ENCODE assay signal across 9 cellular contexts in genomic region chr11:47249378-47249715, GRCh38. TPM values are rescaled to one million over a fixed set of nuclear protein-coding genes. Genes with fewer than 3 reads are reported as not detected.
DNase-seq lines count a peak whose midpoint lies in the region; ATAC-seq, FAIRE-seq and TF ChIP-seq lines count a peak whose summit lies in the region.
"Had no signal": no experiment of that assay in that cellular context is flagged by ENCODE, and none has a peak within 500 bp of the region (broad histone marks: within the 10 kb centered on the region; RNA-seq: fewer than 3 reads in every experiment).

No MANE protein-coding gene starts in this region.

- intact Hi-C loops in left colon (cut with DNase I, micrococcal nuclease) = no loop called here

- no peaks in the 10 kb centered on the region for H3K9me3 ChIP-seq in MG63
- no peaks in the 10 kb centered on the region for H3K9me3 ChIP-seq in duodenal mucosa (ENCODE audit: control insufficient read depth in 1 of 2, low read length in 2 of 2)

- ATAC-seq in natural killer cell treated with Interleukin-12 subunit alpha and Interleukin-12 subunit beta and Interleukin-15 and Interleukin-18, amount 100 ng/mL, for 72 hours = no peak
- ATAC-seq in GM18511 (IDR thresholded peaks at IDR 0.05; ENCODE audit: unreplicated experiment) = no peak
- ATAC-seq in left colon = no peak

- peaks cover 36 to 42% of the 10 kb centered on the region in 2 donors for H3K4me1 ChIP-seq in duodenal mucosa (ENCODE audit: control insufficient read depth in 1 of 2, insufficient read depth in 2 of 2, low read length in 2 of 2)

- H3K27ac ChIP-seq in duodenal mucosa (ENCODE audit: low read depth, low read length) = peak overlapping the region; percentile 80

- no peak for FAIRE-seq in frontal cortex (lab: Jason Lieb, UNC)
- FAIRE-seq: islet of Langerhans had no signal

- H3K36me3 ChIP-seq in MG63 (peaks cover 5% of the 10 kb centered on the region), duodenal mucosa (ENCODE audit: control insufficient read depth in 1 of 2, insufficient read depth in 2 of 2, low read length in 2 of 2) (peaks cover 16 to 17% of the 10 kb centered on the region in 2 donors)

- H3K27me3 Mint-ChIP-seq in natural killer cell treated with Interleukin-12 subunit alpha and Interleukin-12 subunit beta and Interleukin-15 and Interleukin-18, amount 100 ng/mL, for 72 hours = no peaks in the 10 kb centered on the region

- H3K4me3 ChIP-seq in AG10803 (ENCODE audit: low read length) = peak overlapping the region; percentile 98
- H3K4me3 ChIP-seq in MG63 = peak overlapping the region; percentile 76
- peak overlapping the region; percentile 96 to 99 for H3K4me3 ChIP-seq in duodenal mucosa (ENCODE audit: low read depth in 1 of 2, low read length in 2 of 2)

- H3K27me3 ChIP-seq in MG63 (no peaks in the 10 kb centered on the region), duodenal mucosa (ENCODE audit: control insufficient read depth in 1 of 2, insufficient read depth in 2 of 2, low read length in 2 of 2) (no peaks in the 10 kb centered on the region)

- peak overlapping the region; percentile 96 for H3K4me3 Mint-ChIP-seq in natural killer cell treated with Interleukin-12 subunit alpha and Interleukin-12 subunit beta and Interleukin-15 and Interleukin-18, amount 100 ng/mL, for 72 hours

- H3K9ac ChIP-seq in duodenal mucosa (ENCODE audit: low read depth in 1 of 2, low read length in 2 of 2) = peak overlapping the region; percentile 88 to 98

- TF ChIP-seq CTCF in AG10803 (conservative IDR thresholded peaks at IDR 0.05; ENCODE audit: low read length) = no peak

- no peaks in the 10 kb centered on the region for H3K36me3 Mint-ChIP-seq in natural killer cell treated with Interleukin-12 subunit alpha and Interleukin-12 subunit beta and Interleukin-15 and Interleukin-18, amount 100 ng/mL, for 72 hours

- DNase-seq in AG10803 (ENCODE audit: low read depth) (no peak), MG63 (no peak), frontal cortex (ENCODE audit: low spot score in 2 of 2) (no peak), NCI-H1930 (lab: John Stamatoyannopoulos, UW) (no peak), left colon (no peak)
- no peak for DNase-seq in natural killer cell treated with Interleukin-12 subunit alpha and Interleukin-12 subunit beta and Interleukin-15 and Interleukin-18, amount 100 ng/mL, for 72 hours (ENCODE audit: low spot score)

- no peaks in the 10 kb centered on the region for H3K9me3 Mint-ChIP-seq in natural killer cell treated with Interleukin-12 subunit alpha and Interleukin-12 subunit beta and Interleukin-15 and Interleukin-18, amount 100 ng/mL, for 72 hours

- peak overlapping the region; percentile 94 to 99 for H3K27ac Mint-ChIP-seq in natural killer cell treated with Interleukin-12 subunit alpha and Interleukin-12 subunit beta and Interleukin-15 and Interleukin-18, amount 100 ng/mL, for 72 hours

- peaks cover 18 to 27% of the 10 kb centered on the region in 2 donors for H3K4me1 Mint-ChIP-seq in natural killer cell treated with Interleukin-12 subunit alpha and Interleukin-12 subunit beta and Interleukin-15 and Interleukin-18, amount 100 ng/mL, for 72 hours (ENCODE audit: low read depth in 2 of 2)

RNA-seq across cellular contexts. Expression of gene ACP2, which starts 0.7 kb away (rescaled TPM):
- 9.6 and 42.7 TPM in 2 replicates for total RNA-seq in MG63 (2014; rRNA removed; shearing (Covaris generic); ENCODE audit: low replicate concordance)
- total RNA-seq in natural killer cell treated with Interleukin-12 subunit alpha and Interleukin-12 subunit beta and Interleukin-15 and Interleukin-18, amount 100 ng/mL, for 72 hours = 10 to 100 TPM; 27.3 to 33.3 TPM
- total RNA-seq in frontal cortex (21.2 TPM), left colon (10 to 100 TPM; 47.8 to 53.5 TPM)

RNA-seq across cellular contexts. Expression of gene NR1H3, which starts 8.4 kb away (rescaled TPM):
- 11.3 and 12.6 TPM in 2 replicates for total RNA-seq in MG63 (2014; rRNA removed; shearing (Covaris generic); ENCODE audit: low replicate concordance)
- 1 to 10 TPM; 6.3 to 8.9 TPM for total RNA-seq in natural killer cell treated with Interleukin-12 subunit alpha and Interleukin-12 subunit beta and Interleukin-15 and Interleukin-18, amount 100 ng/mL, for 72 hours
- total RNA-seq in frontal cortex = 8.2 TPM
- 10 to 100 TPM; 52.1 to 58.2 TPM for total RNA-seq in left colon

RNA-seq across cellular contexts. Expression of gene MADD, which starts 20.6 kb away (rescaled TPM):
- 6.9 and 7.8 TPM in 2 replicates for total RNA-seq in MG63 (2014; rRNA removed; shearing (Covaris generic); ENCODE audit: low replicate concordance)
- 100 to 1,000 TPM in 1 of 2 donors, 10 to 100 TPM in 1; 94.1 to 120 TPM for total RNA-seq in natural killer cell treated with Interleukin-12 subunit alpha and Interleukin-12 subunit beta and Interleukin-15 and Interleukin-18, amount 100 ng/mL, for 72 hours
- total RNA-seq in frontal cortex (53.8 TPM), left colon (10 to 100 TPM; 50.8 to 61.6 TPM)

RNA-seq across cellular contexts. Expression of gene DDB2, which starts 34.6 kb away (rescaled TPM):
- total RNA-seq in MG63 (2014; rRNA removed; shearing (Covaris generic); ENCODE audit: low replicate concordance) = 13.9 and 20.0 TPM in 2 replicates
- total RNA-seq in natural killer cell treated with Interleukin-12 subunit alpha and Interleukin-12 subunit beta and Interleukin-15 and Interleukin-18, amount 100 ng/mL, for 72 hours = 10 to 100 TPM; 47.9 to 71.7 TPM
- total RNA-seq in frontal cortex (8.2 TPM), left colon (10 to 100 TPM; 24.7 to 37.7 TPM)
